Comparison of ENCODE assay signal across 9 cellular contexts in genomic region chr15:33310481-33311311, GRCh38. TPM values are rescaled to one million over a fixed set of nuclear protein-coding genes. Genes with fewer than 3 reads are reported as not detected.
A peak's percentile ranks its signal among the peaks of the same experiment; 100 is the strongest.
DNase-seq lines count a peak whose midpoint lies in the region; ATAC-seq and TF ChIP-seq lines count a peak whose summit lies in the region.
"Had no signal": no experiment of that assay in that cellular context is flagged by ENCODE, and none has a peak within 500 bp of the region (broad histone marks: within the 10 kb centered on the region; RNA-seq: fewer than 3 reads in every experiment).

TSS of gene RYR3 (plus strand) at chr15:33310967. CDS start at chr15:33311046, 79 bp downstream.

- peaks cover 24% of the 10 kb centered on the region for H3K27me3 Mint-ChIP-seq in neural progenitor cell (ENCODE audit: insufficient read depth, low read depth)

- H3K36me3 ChIP-seq in neural progenitor cell: no peaks in the 10 kb centered on the region

- H3K9me3 ChIP-seq in neural progenitor cell (ENCODE audit: low read depth): no peaks in the 10 kb centered on the region

- no peak for ATAC-seq in HG02588 (IDR thresholded peaks at IDR 0.05; ENCODE audit: unreplicated experiment)

- no peaks in the 10 kb centered on the region for H3K79me2 ChIP-seq in neural progenitor cell (ENCODE audit: low read depth)

- H3F3A ChIP-seq in neural progenitor cell (ENCODE audit: low read depth): no peaks in the 10 kb centered on the region

- H3K4me1 Mint-ChIP-seq in neural progenitor cell: peaks cover 10% of the 10 kb centered on the region

- no peak within 1 kb of the TSS for H3K9ac ChIP-seq in neural progenitor cell

- peaks cover 53% of the 10 kb centered on the region for H3K27me3 ChIP-seq in neural progenitor cell

- peak within 1 kb of the TSS; percentile 62 for H3K4me3 ChIP-seq in neural progenitor cell

- H3K4me2 ChIP-seq in neural progenitor cell: peak within 1 kb of the TSS; percentile 93

- in situ Hi-C loops in ACHN (cut with HindIII; ENCODE audit: low pct_ligation_motif_present, low pct_unique_long_range_greater_than_20kb, low sequenced_read_pairs): no loop called here

- peak; percentile 36 for TF ChIP-seq POLR2A in erythroblast (IDR thresholded peaks at IDR 0.05; ENCODE audit: low read length)

- H3K27ac ChIP-seq in neural progenitor cell: no peak within 1 kb of the TSS

- DNase-seq in ACHN (peak; percentile 43), NCI-H510A treated with DMSO at 0.1 percent for 48 hours (lab: John Stamatoyannopoulos, UW) (peak; percentile 20), erythroblast (lab: John Stamatoyannopoulos, UW) (peak; percentile 74 to 77), neural progenitor cell (ENCODE audit: low spot score) (peak; percentile 84), cerebellar cortex (ENCODE audit: low spot score) (no peak), NOMO-1 (lab: John Stamatoyannopoulos, UW; ENCODE audit: unreplicated experiment in 2 of 2) (no peak), RKO (ENCODE audit: low spot score) (no peak)

- H3K36me3 Mint-ChIP-seq in neural progenitor cell: no peaks in the 10 kb centered on the region

- peak within 1 kb of the TSS; percentile 94 for H3K4me3 Mint-ChIP-seq in neural progenitor cell

- no peaks in the 10 kb centered on the region for H4K20me1 ChIP-seq in neural progenitor cell (ENCODE audit: low read depth)

- H2AFZ ChIP-seq in neural progenitor cell (replicated peaks): peak within 1 kb of the TSS; percentile 89

- peaks cover 4% of the 10 kb centered on the region for H3K4me1 ChIP-seq in neural progenitor cell

- no peak for TF ChIP-seq CTCF in neural progenitor cell (IDR thresholded peaks at IDR 0.05)

- peaks cover 4% of the 10 kb centered on the region for H3K9me3 Mint-ChIP-seq in neural progenitor cell

- peak within 1 kb of the TSS; percentile 91 for H3K27ac Mint-ChIP-seq in neural progenitor cell

RNA-seq across cellular contexts. Expression of gene RYR3, which starts in this region (rescaled TPM):
- total RNA-seq in neural progenitor cell (ENCODE audit: low replicate concordance): 2.1 and 4.4 TPM in 2 replicates
- total RNA-seq: NCI-H460 had no signal

Comparison
In these comparisons a context has a peak if more than half of its experiments do, and no peak if none do; other contexts are left out.
1. DNase-seq: peak in ACHN (single experiment), NCI-H510A treated with DMSO at 0.1 percent for 48 hours (single experiment), erythroblast (2 of 2) and neural progenitor cell (single experiment); none in cerebellar cortex (single experiment), NOMO-1 (0 of 2) and RKO (single experiment).